2 cellular contexts compared by ENCODE assay signal in genomic region chrX:109596015-109596414, GRCh38.
TF ChIP-seq lines count a peak whose summit lies in the region.

No MANE protein-coding gene starts in this region.

TF ChIP-seq in K562, 482 proteins besides CTCF, POLR2A, EP300 and RAD21:
- TF ChIP-seq HDAC2 (IDR thresholded peaks at IDR 0.05) (no peak), CEBPB (tag; IDR thresholded peaks at IDR 0.05) (peak; percentile 35; the same call in 1 of the 2 replicates), SIX5 (IDR thresholded peaks at IDR 0.05; ENCODE audit: borderline replicate concordance in 1 of 2, insufficient read depth in 1 of 2, low read depth in 1 of 2, low read length in 2 of 2) (no peak), ZNF431 (CRISPR knock-in tag; IDR thresholded peaks at IDR 0.05) (no peak), ZC3H8 (IDR thresholded peaks at IDR 0.05) (no peak), FOXK2 (conservative IDR thresholded peaks at IDR 0.05 in 1 of 2, IDR thresholded peaks at IDR 0.05 in 1 of 2; ENCODE audit: low read depth in 2 of 2) (no peak), PHB (CRISPR knock-in tag; IDR thresholded peaks at IDR 0.05) (no peak)

TF ChIP-seq in H1, 55 proteins besides CTCF, POLR2A, EP300 and RAD21:
- TF ChIP-seq HDAC2 (IDR thresholded peaks at IDR 0.05; ENCODE audit: borderline replicate concordance in 1 of 2, low read depth in 2 of 2, low read length in 2 of 2) (no peak), EZH2 (IDR thresholded peaks at IDR 0.05; ENCODE audit: low read depth, low read length, severe bottlenecking) (no peak), CEBPB (IDR thresholded peaks at IDR 0.05; ENCODE audit: low read depth, low read length) (peak; percentile 8; the same call in 1 of the 2 replicates), RBBP5 (IDR thresholded peaks at IDR 0.05; ENCODE audit: borderline replicate concordance, low read depth, low read length) (no peak), SP4 (IDR thresholded peaks at IDR 0.05; ENCODE audit: low read length) (no peak), KDM1A (IDR thresholded peaks at IDR 0.05; ENCODE audit: borderline replicate concordance, low read length) (no peak), FOSL1 (IDR thresholded peaks at IDR 0.05; ENCODE audit: insufficient read depth, low read depth, low read length) (no peak), POU5F1 (IDR thresholded peaks at IDR 0.05; ENCODE audit: low read depth, low read length) (no peak)
- TF ChIP-seq, protein P1, sequence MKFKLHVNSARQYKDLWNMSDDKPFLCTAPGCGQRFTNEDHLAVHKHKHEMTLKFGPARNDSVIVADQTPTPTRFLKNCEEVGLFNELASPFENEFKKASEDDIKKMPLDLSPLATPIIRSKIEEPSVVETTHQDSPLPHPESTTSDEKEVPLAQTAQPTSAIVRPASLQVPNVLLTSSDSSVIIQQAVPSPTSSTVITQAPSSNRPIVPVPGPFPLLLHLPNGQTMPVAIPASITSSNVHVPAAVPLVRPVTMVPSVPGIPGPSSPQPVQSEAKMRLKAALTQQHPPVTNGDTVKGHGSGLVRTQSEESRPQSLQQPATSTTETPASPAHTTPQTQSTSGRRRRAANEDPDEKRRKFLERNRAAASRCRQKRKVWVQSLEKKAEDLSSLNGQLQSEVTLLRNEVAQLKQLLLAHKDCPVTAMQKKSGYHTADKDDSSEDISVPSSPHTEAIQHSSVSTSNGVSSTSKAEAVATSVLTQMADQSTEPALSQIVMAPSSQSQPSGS (IDR thresholded peaks at IDR 0.05; ENCODE audit: low read length): no peak
